Comparison of ENCODE assay signal across 8 cellular contexts in genomic region chr6:149318581-149319286, GRCh38. TPM values are rescaled to one million over a fixed set of nuclear protein-coding genes. Genes with fewer than 3 reads are reported as not detected.
DNase-seq lines count a peak whose midpoint lies in the region; ATAC-seq and TF ChIP-seq lines count a peak whose summit lies in the region.

No MANE protein-coding gene starts in this region.

- H3K4me3 ChIP-seq in AG09309 (ENCODE audit: control insufficient read depth, low read depth, low read length) (peak overlapping the region; percentile 66), WI38 (ENCODE audit: low read depth, low read length) (peak overlapping the region; percentile 80)

- H3K27me3 ChIP-seq in foreskin keratinocyte, result no peaks in the 10 kb centered on the region

- peak overlapping the region; percentile 10 for H3K27ac ChIP-seq in foreskin keratinocyte

- TF ChIP-seq CTCF in AG09309 (IDR thresholded peaks at IDR 0.05; ENCODE audit: control insufficient read depth, insufficient read depth, low read depth, low read length, missing control alignments) (no peak), WI38 (IDR thresholded peaks at IDR 0.05; ENCODE audit: low read depth, low read length) (no peak), foreskin keratinocyte (conservative IDR thresholded peaks at IDR 0.05) (no peak)

- H3K4me1 ChIP-seq in foreskin keratinocyte, result peaks cover 22% of the 10 kb centered on the region

- ATAC-seq in HG03457 (IDR thresholded peaks at IDR 0.05; ENCODE audit: unreplicated experiment) (peak; percentile 14), foreskin keratinocyte (no peak)

- DNase-seq in AG09309 (ENCODE audit: low read depth), result no peak
- DNase-seq in GM03348 (ENCODE audit: low spot score), result peak; percentile 21
- no peak for DNase-seq in foreskin keratinocyte
- DNase-seq in putamen (ENCODE audit: low spot score), result peak; percentile 30
- no peak for DNase-seq in cerebellar nuclear complex (lab: John Stamatoyannopoulos, UW)
- DNase-seq in COLO829 (ENCODE audit: low spot score), result no peak

RNA-seq across cellular contexts. Expression of gene TAB2, which starts 1.2 kb away (rescaled TPM):
- total RNA-seq in foreskin keratinocyte, result 39.2 and 40.1 TPM in 2 replicates
- 12.7 and 16.0 TPM in 2 replicates for polyA plus RNA-seq in foreskin keratinocyte

Comparison
In these comparisons a context has a peak if more than half of its experiments do, and no peak if none do; other contexts are left out.
1. DNase-seq: peak in GM03348 (single experiment) and putamen (single experiment); none in AG09309 (single experiment), foreskin keratinocyte (0 of 2), cerebellar nuclear complex (0 of 2) and COLO829 (single experiment).